Comparison of ENCODE assay signal across 21 cellular contexts in the genomic region with DNA sequence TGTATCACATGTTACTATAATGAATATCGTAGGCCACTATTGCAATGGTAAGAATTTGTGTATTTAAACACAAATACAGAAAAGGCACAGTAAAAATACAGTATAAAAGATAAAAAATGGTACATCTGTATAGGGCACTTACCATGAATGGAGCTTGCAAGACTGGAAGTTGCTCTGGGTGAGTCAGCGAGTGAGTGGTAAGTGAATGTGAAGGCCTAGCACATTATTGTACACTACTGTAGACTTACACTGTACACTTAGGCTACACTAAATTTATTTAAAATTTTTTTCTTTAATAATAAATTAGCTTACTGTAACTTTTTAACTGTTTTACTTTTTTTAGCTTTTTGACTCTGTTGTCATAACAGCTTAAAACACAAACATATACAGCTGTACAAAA.
"Had no signal": no experiment of that assay in that cellular context is flagged by ENCODE, and none has a peak within 500 bp of the region (broad histone marks: within the 10 kb centered on the region; RNA-seq: fewer than 3 reads in every experiment).

No MANE protein-coding gene starts in this region.

- DNase-seq: activated B cell treated with CpG ODN at 0.5 μM for 24 hours; activated CD4-positive, alpha-beta T cell treated with anti-CD3 and anti-CD28 coated beads, Interleukin-2, amount 10 ng/mL, durations not matched to agents 7 days and 5 days; activated CD8-positive, alpha-beta memory T cell treated with anti-CD3 and anti-CD28 coated beads for 24 hours; activated CD8-positive, alpha-beta memory T cell treated with anti-CD3 and anti-CD28 coated beads, Interleukin-2, amount 50 U/mL, for 48 hours; activated effector memory CD4-positive, alpha-beta T cell treated with Interleukin-2 at 50 U/mL for 16 hours; activated naive CD4-positive, alpha-beta T cell treated with anti-CD3 and anti-CD28 coated beads, Interleukin-2, amount 10 ng/mL, durations not matched to agents 7 days and 5 days; activated naive CD8-positive, alpha-beta T cell treated with anti-CD3 and anti-CD28 coated beads, Interleukin-2, amount 50 U/mL, for 24 hours; activated T-cell treated with anti-CD3 and anti-CD28 coated beads, Interleukin-2, amount 50 U/mL, for 48 hours; dorsolateral prefrontal cortex; gastrocnemius medialis; head of caudate nucleus; kidney; left lung; occipital lobe; stimulated activated naive CD8-positive, alpha-beta T cell treated with anti-CD3 and anti-CD28 coated beads, Interleukin-15, Interleukin-2, amounts not matched to agents 100 U/mL and 50 U/mL, for 24 hours; substantia nigra had no signal

- H3K27ac ChIP-seq: ascending aorta, gastrocnemius medialis, left lung, right atrium auricular region, tibial nerve had no signal

- FAIRE-seq: colon, TTC549 had no signal

- ATAC-seq: activated naive CD8-positive, alpha-beta T cell treated with anti-CD3 and anti-CD28 coated beads, Interleukin-2, amount 50 U/mL, for 24 hours; gastrocnemius medialis; left lung; stimulated activated naive CD8-positive, alpha-beta T cell treated with anti-CD3 and anti-CD28 coated beads, Interleukin-15, Interleukin-2, amounts not matched to agents 100 U/mL and 50 U/mL, for 24 hours had no signal

- H3K9me3 ChIP-seq: ascending aorta, gastrocnemius medialis, left lung, right atrium auricular region, tibial nerve had no signal

- H3K4me3 ChIP-seq: ascending aorta, dorsolateral prefrontal cortex, gastrocnemius medialis, left lung, right atrium auricular region, tibial nerve had no signal

- H3K4me1 ChIP-seq: ascending aorta, gastrocnemius medialis, right atrium auricular region had no signal

- H3K27me3 ChIP-seq: ascending aorta, dorsolateral prefrontal cortex, gastrocnemius medialis, left lung, right atrium auricular region, tibial nerve had no signal
